Comparison of ENCODE assay signal across 9 cellular contexts in genomic region chr22:46649176-46650077, GRCh38. TPM values are rescaled to one million over a fixed set of nuclear protein-coding genes. Genes with fewer than 3 reads are reported as not detected.
DNase-seq lines count a peak whose midpoint lies in the region; ATAC-seq and TF ChIP-seq lines count a peak whose summit lies in the region.
"Had no signal": no experiment of that assay in that cellular context is flagged by ENCODE, and none has a peak within 500 bp of the region (broad histone marks: within the 10 kb centered on the region; RNA-seq: fewer than 3 reads in every experiment).

No MANE protein-coding gene starts in this region.

- no peak overlapping the region for H3K27ac Mint-ChIP-seq in activated naive CD8-positive, alpha-beta T cell treated with anti-CD3 and anti-CD28 coated beads, Interleukin-2, amount 50 U/mL, for 24 hours

- H3K36me3 ChIP-seq in brain microvascular endothelial cell (replicated peaks) (no peaks in the 10 kb centered on the region), lower lobe of right lung (no peaks in the 10 kb centered on the region)

- H3K36me3 Mint-ChIP-seq in activated naive CD8-positive, alpha-beta T cell treated with anti-CD3 and anti-CD28 coated beads, Interleukin-2, amount 50 U/mL, for 24 hours (ENCODE audit: low read depth) = peaks cover 7% of the 10 kb centered on the region

- no peak overlapping the region for H3K27ac ChIP-seq in brain microvascular endothelial cell
- no peak overlapping the region for H3K27ac ChIP-seq in lower lobe of right lung

- no peak for TF ChIP-seq CTCF in brain microvascular endothelial cell (IDR thresholded peaks at IDR 0.05; ENCODE audit: low read depth, low read length, missing control alignments)
- no peak for TF ChIP-seq CTCF in lower lobe of right lung (IDR thresholded peaks at IDR 0.05)

- ATAC-seq in lower lobe of right lung (peak; percentile 26 to 43), GM21529 (IDR thresholded peaks at IDR 0.05; ENCODE audit: unreplicated experiment) (no peak)
- no peak for ATAC-seq in activated naive CD8-positive, alpha-beta T cell treated with anti-CD3 and anti-CD28 coated beads, Interleukin-2, amount 50 U/mL, for 24 hours

- peaks cover 33% of the 10 kb centered on the region for H3K4me1 Mint-ChIP-seq in activated naive CD8-positive, alpha-beta T cell treated with anti-CD3 and anti-CD28 coated beads, Interleukin-2, amount 50 U/mL, for 24 hours

- H3K27me3 ChIP-seq in brain microvascular endothelial cell (replicated peaks) = no peaks in the 10 kb centered on the region
- no peaks in the 10 kb centered on the region for H3K27me3 ChIP-seq in lower lobe of right lung (ENCODE audit: low read depth)

- peaks cover 23% of the 10 kb centered on the region for H3K4me1 ChIP-seq in lower lobe of right lung

- H3K4me3 ChIP-seq in brain microvascular endothelial cell (ENCODE audit: low read depth, low read length) = no peak overlapping the region
- H3K4me3 ChIP-seq in lower lobe of right lung = no peak overlapping the region

- in situ Hi-C loops in brain microvascular endothelial cell (cut with HindIII; ENCODE audit: low pct_ligation_motif_present, low sequenced_read_pairs) = no loop called here

- no peaks in the 10 kb centered on the region for H3K27me3 Mint-ChIP-seq in activated naive CD8-positive, alpha-beta T cell treated with anti-CD3 and anti-CD28 coated beads, Interleukin-2, amount 50 U/mL, for 24 hours

- H3K4me3 Mint-ChIP-seq in activated naive CD8-positive, alpha-beta T cell treated with anti-CD3 and anti-CD28 coated beads, Interleukin-2, amount 50 U/mL, for 24 hours = no peak overlapping the region

- intact Hi-C loops in lower lobe of right lung (cut with DNase I) = no loop called here

- peak; percentile 14 for DNase-seq in AG08395 (ENCODE audit: low spot score)
- DNase-seq in NCI-H1694 (lab: John Stamatoyannopoulos, UW) = peak; percentile 98
- peak; percentile 15 for DNase-seq in brain microvascular endothelial cell
- no peak for DNase-seq in lower lobe of right lung
- DNase-seq in middle frontal gyrus (ENCODE audit: extremely low spot score, low spot score) = no peak
- no peak for DNase-seq in activated naive CD8-positive, alpha-beta T cell treated with anti-CD3 and anti-CD28 coated beads, Interleukin-2, amount 50 U/mL, for 24 hours
- no peak for DNase-seq in NCI-H1048 (lab: John Stamatoyannopoulos, UW)
- DNase-seq: stimulated activated CD4-positive, alpha-beta T cell treated with anti-CD3 and anti-CD28 coated beads, Interleukin-1b, Interleukin-23, amount 100 ng/mL, for 48 hours had no signal

- H3K9me3 ChIP-seq in lower lobe of right lung = no peaks in the 10 kb centered on the region

- H3K9me3 Mint-ChIP-seq in activated naive CD8-positive, alpha-beta T cell treated with anti-CD3 and anti-CD28 coated beads, Interleukin-2, amount 50 U/mL, for 24 hours = no peaks in the 10 kb centered on the region

RNA-seq across cellular contexts. Expression of gene GRAMD4, which starts 29.2 kb away (rescaled TPM):
- total RNA-seq in lower lobe of right lung = 58.1 TPM

Comparison
In these comparisons a context has a peak if more than half of its experiments do, and no peak if none do; other contexts are left out.
1. DNase-seq: peak in AG08395 (single experiment), NCI-H1694 (single experiment) and brain microvascular endothelial cell (single experiment); none in lower lobe of right lung (single experiment), middle frontal gyrus (single experiment), activated naive CD8-positive, alpha-beta T cell treated with anti-CD3 and anti-CD28 coated beads, Interleukin-2, amount 50 U/mL, for 24 hours (single experiment) and NCI-H1048 (single experiment).
2. ATAC-seq: peak in lower lobe of right lung (2 of 2); none in activated naive CD8-positive, alpha-beta T cell treated with anti-CD3 and anti-CD28 coated beads, Interleukin-2, amount 50 U/mL, for 24 hours (single experiment) and GM21529 (single experiment).